In the genomic region with DNA sequence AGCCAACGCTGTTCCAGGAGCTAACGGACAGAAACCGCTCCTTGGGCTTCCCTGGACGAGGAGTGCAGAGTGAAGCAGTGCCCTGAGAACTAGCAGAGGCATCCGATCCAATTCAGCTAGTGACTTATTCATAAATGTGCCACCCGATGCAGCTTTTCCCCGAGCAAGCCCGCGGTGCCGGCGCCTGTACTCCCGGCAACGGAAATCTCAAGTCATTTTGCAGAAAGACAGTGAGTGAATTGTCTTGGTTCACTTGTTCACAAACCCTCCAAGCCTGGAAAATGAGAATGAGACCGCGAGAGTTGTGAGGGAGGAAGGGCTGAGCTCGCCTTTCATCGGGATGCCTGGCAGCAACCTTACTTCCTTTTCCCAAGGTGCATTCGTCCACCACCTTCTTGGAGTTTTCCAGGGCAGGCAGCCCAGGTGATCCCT, we compare ENCODE assay signal across 15 cellular contexts.
DNase-seq lines count a peak whose midpoint lies in the region; ATAC-seq and TF ChIP-seq lines count a peak whose summit lies in the region.
"Had no signal": no experiment of that assay in that cellular context is flagged by ENCODE, and none has a peak within 500 bp of the region (broad histone marks: within the 10 kb centered on the region; RNA-seq: fewer than 3 reads in every experiment).

No MANE protein-coding gene starts in this region.

- DNase-seq in NCI-H2107 (lab: John Stamatoyannopoulos, UW) (peak; percentile 22), NCI-H2107 treated with DMSO at 0.1 percent for 48 hours (lab: John Stamatoyannopoulos, UW; ENCODE audit: unreplicated experiment) (no peak), dorsolateral prefrontal cortex (peak in 2 of 10 donors; percentile 61 to 63), midbrain (lab: John Stamatoyannopoulos, UW) (peak; percentile 34), type B pancreatic cell (ENCODE audit: extremely low spot score, unreplicated experiment) (no peak), activated gamma-delta T cell (lab: John Stamatoyannopoulos, UW) (no peak), iPS-NIHi7 (ENCODE audit: extremely low spot score) (no peak)
- DNase-seq: activated CD4-positive, alpha-beta T cell treated with anti-CD3 and anti-CD28 coated beads for 4 hours; EL; NCI-H187; pancreas; tibial artery had no signal

- peak overlapping the region; percentile 28 to 88 (median 79) for H3K27ac ChIP-seq in dorsolateral prefrontal cortex
- H3K27ac ChIP-seq: 22Rv1, pancreas, tibial artery had no signal

- H3K9me3 Mint-ChIP-seq in type B pancreatic cell: no peaks in the 10 kb centered on the region

- TF ChIP-seq CTCF in dorsolateral prefrontal cortex (IDR thresholded peaks at IDR 0.05 in 54 of 56, conservative IDR thresholded peaks at IDR 0.05 in 2 of 56; ENCODE audit: low read depth in 1 of 56, partially characterized antibody in 56 of 56) (peak in 1 of 56 donors; percentile 11), type B pancreatic cell (conservative IDR thresholded peaks at IDR 0.05) (no peak)

- peaks cover 40% of the 10 kb centered on the region for H3K4me1 Mint-ChIP-seq in type B pancreatic cell (ENCODE audit: unreplicated experiment)

- no peak for ATAC-seq in GM19035 (IDR thresholded peaks at IDR 0.05; ENCODE audit: unreplicated experiment)
- ATAC-seq: GM12878, pancreas had no signal

- intact Hi-C loops in dorsolateral prefrontal cortex (cut with DNase I): loop anchor here in 1 of 2 donors (5.0 kb wide), 1 partner anchor 62 kb away; no protein-coding TSS in a partner anchor

- no peaks in the 10 kb centered on the region for H3K27me3 Mint-ChIP-seq in type B pancreatic cell

- no peaks in the 10 kb centered on the region for H3K36me3 Mint-ChIP-seq in type B pancreatic cell

- H3K27ac Mint-ChIP-seq in type B pancreatic cell: no peak overlapping the region

- H3K27me3 ChIP-seq in dorsolateral prefrontal cortex: no peaks in the 10 kb centered on the region
- H3K27me3 ChIP-seq: pancreas had no signal

- H3K4me3 Mint-ChIP-seq in type B pancreatic cell: peak overlapping the region; percentile 43

- peak overlapping the region in 57 of 59 donors; percentile 2 to 60 (median 41) for H3K4me3 ChIP-seq in dorsolateral prefrontal cortex
- H3K4me3 ChIP-seq: GM12878, pancreas, tibial artery had no signal

Comparison
In these comparisons a context has a peak if more than half of its experiments do, and no peak if none do; other contexts are left out.
1. DNase-seq: peak in NCI-H2107 (single experiment) and midbrain (single experiment); none in NCI-H2107 treated with DMSO at 0.1 percent for 48 hours (single experiment), type B pancreatic cell (single experiment), activated gamma-delta T cell (single experiment) and iPS-NIHi7 (single experiment).